ENCODE assay signal across 36 cellular contexts in the genomic region with DNA sequence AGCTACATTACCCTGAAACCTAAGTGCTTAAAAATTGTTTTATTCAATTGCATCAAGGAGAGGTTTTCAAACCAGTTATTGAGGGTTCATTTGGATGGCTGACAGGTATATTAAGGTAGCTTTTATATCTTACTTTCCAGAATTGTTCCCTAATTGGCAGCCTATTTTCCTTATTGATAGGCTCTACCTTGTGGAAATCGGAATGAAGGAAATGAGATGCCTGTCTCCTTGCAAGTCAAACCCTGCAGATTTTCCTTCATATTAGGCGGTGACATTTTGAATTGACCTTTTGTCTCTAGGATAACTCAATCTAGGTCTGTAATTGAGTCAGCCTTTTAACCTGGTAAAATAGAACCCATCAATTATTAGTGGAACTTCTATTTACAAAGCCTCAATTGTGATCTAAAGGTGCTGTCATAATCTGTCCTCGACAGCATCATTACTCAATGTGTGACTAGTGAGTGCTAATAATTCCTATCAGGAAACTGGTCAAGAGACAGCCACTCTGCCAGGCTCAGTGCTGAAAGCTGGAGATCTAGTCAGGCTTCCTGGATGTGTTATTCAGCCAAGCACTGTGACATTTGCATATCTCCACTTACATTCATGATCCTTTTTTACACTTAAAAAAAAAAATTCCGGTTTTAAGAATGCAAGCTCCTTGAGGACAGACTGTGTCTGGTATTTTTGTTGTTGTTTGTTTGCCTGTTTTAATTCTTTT. TPM values are rescaled to one million over a fixed set of nuclear protein-coding genes. Genes with fewer than 3 reads are reported as not detected.
"Had no signal": no experiment of that assay in that cellular context is flagged by ENCODE, and none has a peak within 500 bp of the region (broad histone marks: within the 10 kb centered on the region; RNA-seq: fewer than 3 reads in every experiment).

No MANE protein-coding gene starts in this region.

- H3K27ac ChIP-seq: epithelial cell of prostate, gastrocnemius medialis, left lung, neural progenitor cell, ovary, psoas muscle, sigmoid colon, stomach, thyroid gland, vagina had no signal

- H3K36me3 Mint-ChIP-seq: mesothelial cell of epicardium; naive B cell; natural killer cell treated with Interleukin-12 subunit alpha and Interleukin-12 subunit beta and Interleukin-15 and Interleukin-18, amount 100 ng/mL, for 72 hours; neural progenitor cell; stimulated activated effector memory CD8-positive, alpha-beta T cell treated with anti-CD3 and anti-CD28 coated beads, Interleukin-12 subunit alpha, Interleukin-12 subunit beta, amount 100 ng/mL, for 72 hours had no signal

- H3K4me1 Mint-ChIP-seq: mesothelial cell of epicardium; naive B cell; neural progenitor cell; stimulated activated effector memory CD8-positive, alpha-beta T cell treated with anti-CD3 and anti-CD28 coated beads, Interleukin-12 subunit alpha, Interleukin-12 subunit beta, amount 100 ng/mL, for 72 hours had no signal

- H3K4me1 ChIP-seq: gastrocnemius medialis, left lung, neural progenitor cell, psoas muscle, sigmoid colon, stomach, vagina had no signal

- H3K27me3 Mint-ChIP-seq: naive B cell; natural killer cell treated with Interleukin-12 subunit alpha and Interleukin-12 subunit beta and Interleukin-15 and Interleukin-18, amount 100 ng/mL, for 72 hours had no signal

- H3K9me3 Mint-ChIP-seq: stimulated activated effector memory CD8-positive, alpha-beta T cell treated with anti-CD3 and anti-CD28 coated beads, Interleukin-12 subunit alpha, Interleukin-12 subunit beta, amount 100 ng/mL, for 72 hours had no signal

- H3K4me3 Mint-ChIP-seq: mesothelial cell of epicardium; naive B cell; natural killer cell treated with Interleukin-12 subunit alpha and Interleukin-12 subunit beta and Interleukin-15 and Interleukin-18, amount 100 ng/mL, for 72 hours; neural progenitor cell; stimulated activated effector memory CD8-positive, alpha-beta T cell treated with anti-CD3 and anti-CD28 coated beads, Interleukin-12 subunit alpha, Interleukin-12 subunit beta, amount 100 ng/mL, for 72 hours had no signal

- DNase-seq: effector CD4-positive, alpha-beta T cell; foreskin fibroblast; gastrocnemius medialis; head of caudate nucleus; left cardiac atrium; left lung; mesenchymal stem cell; mucosa of descending colon; naive B cell; ovary; posterior cingulate gyrus; psoas muscle; right cardiac atrium; sigmoid colon; stimulated activated CD4-positive, alpha-beta T cell treated with anti-CD3 and anti-CD28 coated beads, Interleukin-2, amount 100 ng/mL, for 24 hours; stimulated activated CD4-positive, alpha-beta T cell treated with anti-CD3 and anti-CD28 coated beads, Interleukin-4, amount 100 ng/mL, for 24 hours; stimulated activated naive CD4-positive, alpha-beta T cell treated with Interleukin-2 at 50 U/mL for 16 hours; stomach; thyroid gland; trophoblast cell had no signal

- H3K36me3 ChIP-seq: gastrocnemius medialis, left lung, neural progenitor cell, ovary, sigmoid colon, stomach, thyroid gland, vagina had no signal

- H3K27ac Mint-ChIP-seq: mesothelial cell of epicardium; naive B cell; natural killer cell treated with Interleukin-12 subunit alpha and Interleukin-12 subunit beta and Interleukin-15 and Interleukin-18, amount 100 ng/mL, for 72 hours; neural progenitor cell; stimulated activated effector memory CD8-positive, alpha-beta T cell treated with anti-CD3 and anti-CD28 coated beads, Interleukin-12 subunit alpha, Interleukin-12 subunit beta, amount 100 ng/mL, for 72 hours had no signal

- H3K4me3 ChIP-seq: dorsolateral prefrontal cortex, gastrocnemius medialis, left lung, mucosa of descending colon, neural progenitor cell, ovary, psoas muscle, sigmoid colon, stomach, thyroid gland, vagina had no signal

- FAIRE-seq: keratinocyte had no signal

- H3K9me3 ChIP-seq: gastrocnemius medialis, left lung, mucosa of descending colon, ovary, psoas muscle, stomach, thyroid gland, vagina had no signal

- H3K9ac ChIP-seq: neural progenitor cell had no signal

RNA-seq across cellular contexts. Expression of a gene that starts 20.1 kb away (rescaled TPM):
- total RNA-seq: esophagus mucosa; gastrocnemius medialis; glomerular endothelial cell; left cardiac atrium; left lung; lower leg skin; lung microvascular endothelial cell; mesothelial cell of epicardium; natural killer cell treated with Interleukin-12 subunit alpha and Interleukin-12 subunit beta and Interleukin-15 and Interleukin-18, amount 100 ng/mL, for 72 hours; ovary; psoas muscle; renal cortical epithelial cell; right cardiac atrium; skeletal muscle tissue; subcutaneous adipose tissue; thyroid gland; ureter had no signal
- polyA plus RNA-seq: keratinocyte, ovary, psoas muscle, right cardiac atrium, stomach had no signal
